ENCODE assay signal across 1 cellular context in the genomic region with DNA sequence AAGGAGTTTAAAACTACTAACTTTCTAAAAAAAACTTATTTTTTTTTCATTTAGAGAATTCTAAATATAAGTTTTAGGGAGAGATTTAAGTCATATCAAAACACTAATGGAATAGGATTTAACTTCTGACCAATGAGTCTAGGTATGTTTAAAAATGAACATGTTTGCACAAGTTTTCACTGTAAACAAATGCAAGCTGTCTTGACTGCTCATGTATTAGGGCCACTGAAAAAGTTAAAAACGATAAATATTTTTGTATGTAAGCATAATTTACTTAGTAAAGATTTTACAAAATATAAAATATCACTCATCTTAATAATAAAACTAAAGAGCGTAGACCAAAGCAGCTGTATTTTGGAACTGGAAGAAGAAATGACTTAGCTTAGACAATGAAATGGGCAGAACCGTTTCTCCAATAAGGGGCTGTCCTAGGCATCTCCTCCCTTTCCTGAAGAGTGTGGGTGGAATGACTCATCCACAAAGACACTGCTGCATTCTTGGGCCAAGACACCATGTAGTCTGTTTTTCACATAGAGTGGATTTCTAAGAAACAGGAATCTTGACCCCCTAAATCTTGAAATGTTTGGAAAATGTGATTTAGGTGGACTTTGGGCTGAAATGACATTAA.
TF ChIP-seq lines count a peak whose summit lies in the region.

No MANE protein-coding gene starts in this region.

TF ChIP-seq in K562, 482 proteins besides CTCF, POLR2A, EP300 and RAD21 (continued from another document):
- TF ChIP-seq, protein P1, sequence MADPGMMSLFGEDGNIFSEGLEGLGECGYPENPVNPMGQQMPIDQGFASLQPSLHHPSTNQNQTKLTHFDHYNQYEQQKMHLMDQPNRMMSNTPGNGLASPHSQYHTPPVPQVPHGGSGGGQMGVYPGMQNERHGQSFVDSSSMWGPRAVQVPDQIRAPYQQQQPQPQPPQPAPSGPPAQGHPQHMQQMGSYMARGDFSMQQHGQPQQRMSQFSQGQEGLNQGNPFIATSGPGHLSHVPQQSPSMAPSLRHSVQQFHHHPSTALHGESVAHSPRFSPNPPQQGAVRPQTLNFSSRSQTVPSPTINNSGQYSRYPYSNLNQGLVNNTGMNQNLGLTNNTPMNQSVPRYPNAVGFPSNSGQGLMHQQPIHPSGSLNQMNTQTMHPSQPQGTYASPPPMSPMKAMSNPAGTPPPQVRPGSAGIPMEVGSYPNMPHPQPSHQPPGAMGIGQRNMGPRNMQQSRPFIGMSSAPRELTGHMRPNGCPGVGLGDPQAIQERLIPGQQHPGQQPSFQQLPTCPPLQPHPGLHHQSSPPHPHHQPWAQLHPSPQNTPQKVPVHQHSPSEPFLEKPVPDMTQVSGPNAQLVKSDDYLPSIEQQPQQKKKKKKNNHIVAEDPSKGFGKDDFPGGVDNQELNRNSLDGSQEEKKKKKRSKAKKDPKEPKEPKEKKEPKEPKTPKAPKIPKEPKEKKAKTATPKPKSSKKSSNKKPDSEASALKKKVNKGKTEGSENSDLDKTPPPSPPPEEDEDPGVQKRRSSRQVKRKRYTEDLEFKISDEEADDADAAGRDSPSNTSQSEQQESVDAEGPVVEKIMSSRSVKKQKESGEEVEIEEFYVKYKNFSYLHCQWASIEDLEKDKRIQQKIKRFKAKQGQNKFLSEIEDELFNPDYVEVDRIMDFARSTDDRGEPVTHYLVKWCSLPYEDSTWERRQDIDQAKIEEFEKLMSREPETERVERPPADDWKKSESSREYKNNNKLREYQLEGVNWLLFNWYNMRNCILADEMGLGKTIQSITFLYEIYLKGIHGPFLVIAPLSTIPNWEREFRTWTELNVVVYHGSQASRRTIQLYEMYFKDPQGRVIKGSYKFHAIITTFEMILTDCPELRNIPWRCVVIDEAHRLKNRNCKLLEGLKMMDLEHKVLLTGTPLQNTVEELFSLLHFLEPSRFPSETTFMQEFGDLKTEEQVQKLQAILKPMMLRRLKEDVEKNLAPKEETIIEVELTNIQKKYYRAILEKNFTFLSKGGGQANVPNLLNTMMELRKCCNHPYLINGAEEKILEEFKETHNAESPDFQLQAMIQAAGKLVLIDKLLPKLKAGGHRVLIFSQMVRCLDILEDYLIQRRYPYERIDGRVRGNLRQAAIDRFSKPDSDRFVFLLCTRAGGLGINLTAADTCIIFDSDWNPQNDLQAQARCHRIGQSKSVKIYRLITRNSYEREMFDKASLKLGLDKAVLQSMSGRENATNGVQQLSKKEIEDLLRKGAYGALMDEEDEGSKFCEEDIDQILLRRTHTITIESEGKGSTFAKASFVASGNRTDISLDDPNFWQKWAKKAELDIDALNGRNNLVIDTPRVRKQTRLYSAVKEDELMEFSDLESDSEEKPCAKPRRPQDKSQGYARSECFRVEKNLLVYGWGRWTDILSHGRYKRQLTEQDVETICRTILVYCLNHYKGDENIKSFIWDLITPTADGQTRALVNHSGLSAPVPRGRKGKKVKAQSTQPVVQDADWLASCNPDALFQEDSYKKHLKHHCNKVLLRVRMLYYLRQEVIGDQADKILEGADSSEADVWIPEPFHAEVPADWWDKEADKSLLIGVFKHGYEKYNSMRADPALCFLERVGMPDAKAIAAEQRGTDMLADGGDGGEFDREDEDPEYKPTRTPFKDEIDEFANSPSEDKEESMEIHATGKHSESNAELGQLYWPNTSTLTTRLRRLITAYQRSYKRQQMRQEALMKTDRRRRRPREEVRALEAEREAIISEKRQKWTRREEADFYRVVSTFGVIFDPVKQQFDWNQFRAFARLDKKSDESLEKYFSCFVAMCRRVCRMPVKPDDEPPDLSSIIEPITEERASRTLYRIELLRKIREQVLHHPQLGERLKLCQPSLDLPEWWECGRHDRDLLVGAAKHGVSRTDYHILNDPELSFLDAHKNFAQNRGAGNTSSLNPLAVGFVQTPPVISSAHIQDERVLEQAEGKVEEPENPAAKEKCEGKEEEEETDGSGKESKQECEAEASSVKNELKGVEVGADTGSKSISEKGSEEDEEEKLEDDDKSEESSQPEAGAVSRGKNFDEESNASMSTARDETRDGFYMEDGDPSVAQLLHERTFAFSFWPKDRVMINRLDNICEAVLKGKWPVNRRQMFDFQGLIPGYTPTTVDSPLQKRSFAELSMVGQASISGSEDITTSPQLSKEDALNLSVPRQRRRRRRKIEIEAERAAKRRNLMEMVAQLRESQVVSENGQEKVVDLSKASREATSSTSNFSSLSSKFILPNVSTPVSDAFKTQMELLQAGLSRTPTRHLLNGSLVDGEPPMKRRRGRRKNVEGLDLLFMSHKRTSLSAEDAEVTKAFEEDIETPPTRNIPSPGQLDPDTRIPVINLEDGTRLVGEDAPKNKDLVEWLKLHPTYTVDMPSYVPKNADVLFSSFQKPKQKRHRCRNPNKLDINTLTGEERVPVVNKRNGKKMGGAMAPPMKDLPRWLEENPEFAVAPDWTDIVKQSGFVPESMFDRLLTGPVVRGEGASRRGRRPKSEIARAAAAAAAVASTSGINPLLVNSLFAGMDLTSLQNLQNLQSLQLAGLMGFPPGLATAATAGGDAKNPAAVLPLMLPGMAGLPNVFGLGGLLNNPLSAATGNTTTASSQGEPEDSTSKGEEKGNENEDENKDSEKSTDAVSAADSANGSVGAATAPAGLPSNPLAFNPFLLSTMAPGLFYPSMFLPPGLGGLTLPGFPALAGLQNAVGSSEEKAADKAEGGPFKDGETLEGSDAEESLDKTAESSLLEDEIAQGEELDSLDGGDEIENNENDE (IDR thresholded peaks at IDR 0.05; ENCODE audit: low read depth, low read length): no peak
- TF ChIP-seq ZNF436 (CRISPR knock-in tag; IDR thresholded peaks at IDR 0.05) (no peak), EGR1 (conservative IDR thresholded peaks at IDR 0.05) (peak; percentile 67)
